Comparison of ENCODE assay signal across 17 cellular contexts in the genomic region with DNA sequence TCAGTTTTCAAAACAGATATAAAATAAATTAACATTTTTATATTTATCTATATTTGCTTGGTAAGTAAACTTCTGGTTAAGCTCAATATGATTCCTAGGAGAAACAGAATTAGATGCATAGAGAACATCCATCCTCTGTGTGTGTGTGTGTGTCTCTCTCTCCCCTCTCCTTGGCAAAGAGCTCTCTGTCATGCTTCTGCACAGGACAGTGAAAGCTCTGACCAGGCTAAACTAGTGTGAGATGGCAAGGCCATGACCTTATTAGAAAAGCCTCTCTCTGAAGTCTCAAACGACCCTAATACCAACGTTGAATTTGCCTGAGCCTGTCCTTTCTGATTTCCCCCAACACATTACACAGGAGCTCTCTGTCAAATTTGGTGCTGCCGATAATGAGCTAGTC.
DNase-seq lines count a peak whose midpoint lies in the region; ATAC-seq and TF ChIP-seq lines count a peak whose summit lies in the region.
"Had no signal": no experiment of that assay in that cellular context is flagged by ENCODE, and none has a peak within 500 bp of the region (broad histone marks: within the 10 kb centered on the region; RNA-seq: fewer than 3 reads in every experiment).

No MANE protein-coding gene starts in this region.

- H3K23ac ChIP-seq in neuronal stem cell (ENCODE audit: low read depth, low read length, poor library complexity), result no peak overlapping the region

- H3K4me1 Mint-ChIP-seq in glutamatergic neuron (ENCODE audit: low read depth, unreplicated experiment), result peaks cover 20% of the 10 kb centered on the region
- H3K4me1 Mint-ChIP-seq: IgD-negative memory B cell had no signal

- H3K27me3 ChIP-seq in SJCRH30, result no peaks in the 10 kb centered on the region
- no peaks in the 10 kb centered on the region for H3K27me3 ChIP-seq in neuronal stem cell (ENCODE audit: control insufficient read depth in 3 of 3, insufficient read depth in 3 of 3, low read depth in 1 of 3, low read length in 3 of 3)
- H3K27me3 ChIP-seq: BLaER1 treated with 17β-estradiol and CSF1 and Interleukin-3, amounts not matched to agents 10 nM and 100 nM had no signal

- H3K4me3 ChIP-seq in SJCRH30 (peak overlapping the region; percentile 33), neuronal stem cell (ENCODE audit: low read length in 2 of 2) (peak overlapping the region in 1 of 2 donors; percentile 5)
- H3K4me3 ChIP-seq: BLaER1 treated with 17β-estradiol and CSF1 and Interleukin-3, amounts not matched to agents 10 nM and 100 nM; SK-N-MC had no signal

- H3K27me3 Mint-ChIP-seq in glutamatergic neuron (ENCODE audit: unreplicated experiment), result no peaks in the 10 kb centered on the region
- H3K27me3 Mint-ChIP-seq: IgD-negative memory B cell had no signal

- H4K91ac ChIP-seq in neuronal stem cell (ENCODE audit: low read depth, low read length, poor library complexity), result no peak overlapping the region

- no peaks in the 10 kb centered on the region for H3K79me1 ChIP-seq in neuronal stem cell (ENCODE audit: low read depth, low read length)

- no peak overlapping the region for H3K4ac ChIP-seq in neuronal stem cell (ENCODE audit: low read length)

- H2BK120ac ChIP-seq in neuronal stem cell (ENCODE audit: low read depth, low read length), result no peak overlapping the region

- no peak overlapping the region for H2BK15ac ChIP-seq in neuronal stem cell (ENCODE audit: low read length)

- no peaks in the 10 kb centered on the region for H3K9me3 Mint-ChIP-seq in glutamatergic neuron (ENCODE audit: unreplicated experiment)

- H3K4me2 ChIP-seq in neuronal stem cell (ENCODE audit: insufficient read depth, low read length, poor library complexity, severe bottlenecking), result no peak overlapping the region
- H3K4me2 ChIP-seq: BLaER1 treated with 17β-estradiol and CSF1 and Interleukin-3, amounts not matched to agents 10 nM and 100 nM had no signal

- no peak overlapping the region for H4K8ac ChIP-seq in neuronal stem cell (ENCODE audit: low read depth, low read length)

- no peak overlapping the region for H3K27ac Mint-ChIP-seq in glutamatergic neuron (ENCODE audit: unreplicated experiment)
- H3K27ac Mint-ChIP-seq: CD8-positive, alpha-beta T cell; IgD-negative memory B cell had no signal

- TF ChIP-seq CTCF in glutamatergic neuron (IDR thresholded peaks at IDR 0.05; ENCODE audit: partially characterized antibody, unreplicated experiment), result no peak

- no peak overlapping the region; the same call in 1 of the 2 replicates for H3K27ac ChIP-seq in SJCRH30
- H3K27ac ChIP-seq in neuronal stem cell (replicated peaks; ENCODE audit: low read length), result no peak overlapping the region
- H3K27ac ChIP-seq: BLaER1 treated with 17β-estradiol and CSF1 and Interleukin-3, amounts not matched to agents 10 nM and 100 nM; SK-N-MC had no signal

- H2AFZ ChIP-seq in neuronal stem cell (ENCODE audit: low read length), result peak overlapping the region; percentile 81

- H3K4me1 ChIP-seq in SJCRH30, result peaks cover 11% of the 10 kb centered on the region
- H3K4me1 ChIP-seq in neuronal stem cell (ENCODE audit: control insufficient read depth in 2 of 2, insufficient read depth in 1 of 2, low read depth in 1 of 2, low read length in 2 of 2), result peaks cover 0 to 3% of the 10 kb centered on the region in 2 donors
- H3K4me1 ChIP-seq: BLaER1 treated with 17β-estradiol and CSF1 and Interleukin-3, amounts not matched to agents 10 nM and 100 nM had no signal

- no peak overlapping the region for H2BK12ac ChIP-seq in neuronal stem cell (ENCODE audit: low read length)

- H3K9me3 ChIP-seq in SJCRH30 (replicated peaks) (no peaks in the 10 kb centered on the region), neuronal stem cell (replicated peaks in 1 of 2; ENCODE audit: control insufficient read depth in 2 of 2, insufficient read depth in 1 of 2, low read depth in 1 of 2, low read length in 2 of 2) (no peaks in the 10 kb centered on the region)
- H3K9me3 ChIP-seq: BLaER1 treated with 17β-estradiol and CSF1 and Interleukin-3, amounts not matched to agents 10 nM and 100 nM had no signal

- no peak overlapping the region for H3K4me3 Mint-ChIP-seq in glutamatergic neuron (ENCODE audit: unreplicated experiment)
- H3K4me3 Mint-ChIP-seq: CD8-positive, alpha-beta T cell; IgD-negative memory B cell had no signal

- WGBS in neuronal stem cell (ENCODE audit: extremely low coverage in 2 of 2, insufficient read length in 2 of 2, insufficient replicate concordance in 1 of 2), 2 donors, result no CpG with 5 or more reads among the region's 3 CpGs

- H3K36me3 ChIP-seq in SJCRH30, result no peaks in the 10 kb centered on the region
- H3K36me3 ChIP-seq in neuronal stem cell (replicated peaks in 1 of 2; ENCODE audit: control insufficient read depth in 2 of 2, insufficient read depth in 2 of 2, low read length in 2 of 2), result no peaks in the 10 kb centered on the region
- H3K36me3 ChIP-seq: BLaER1 treated with 17β-estradiol and CSF1 and Interleukin-3, amounts not matched to agents 10 nM and 100 nM had no signal

- no peak overlapping the region for H3K14ac ChIP-seq in neuronal stem cell (ENCODE audit: low read length)

- H3K36me3 Mint-ChIP-seq in glutamatergic neuron (ENCODE audit: unreplicated experiment), result no peaks in the 10 kb centered on the region
- H3K36me3 Mint-ChIP-seq: CD8-positive, alpha-beta T cell; IgD-negative memory B cell had no signal

- H3K18ac ChIP-seq in neuronal stem cell (ENCODE audit: low read length), result no peak overlapping the region

- no peak overlapping the region for H2AK5ac ChIP-seq in neuronal stem cell (ENCODE audit: low read depth, low read length)

- no peak overlapping the region for H2BK5ac ChIP-seq in neuronal stem cell (ENCODE audit: low read length)

- no peak for ATAC-seq in GM19452 (IDR thresholded peaks at IDR 0.05; ENCODE audit: unreplicated experiment)
- ATAC-seq: CD8-positive, alpha-beta T cell; Right ventricle myocardium inferior had no signal

- DNase-seq in DMS114 treated with DMSO at 0.1 percent for 48 hours (lab: John Stamatoyannopoulos, UW; ENCODE audit: unreplicated experiment), result peak; percentile 100
- DNase-seq in SJCRH30, result peak in 1 of 2 experiments; percentile 28
- peak; percentile 16 for DNase-seq in glutamatergic neuron
- DNase-seq in neuronal stem cell (ENCODE audit: low spot score), result peak; percentile 1
- DNase-seq in activated CD4-positive, alpha-beta T cell treated with anti-CD3 and anti-CD28 coated beads for 4 hours, result no peak
- DNase-seq in GOT3 (lab: John Stamatoyannopoulos, UW), result no peak
- DNase-seq: CD8-positive, alpha-beta T cell; Karpas-422; NCI-H1048; NCI-H1694 treated with DMSO at 0.1 percent for 48 hours; NCI-H510A; NCI-H774 had no signal

- H3K9ac ChIP-seq in neuronal stem cell (ENCODE audit: low read depth, low read length, poor library complexity), result no peak overlapping the region
- H3K9ac ChIP-seq: BLaER1 treated with 17β-estradiol and CSF1 and Interleukin-3, amounts not matched to agents 10 nM and 100 nM had no signal

Comparison
In these comparisons a context has a peak if more than half of its experiments do, and no peak if none do; other contexts are left out.
1. DNase-seq: peak in DMS114 treated with DMSO at 0.1 percent for 48 hours (single experiment), glutamatergic neuron (single experiment) and neuronal stem cell (single experiment); none in activated CD4-positive, alpha-beta T cell treated with anti-CD3 and anti-CD28 coated beads for 4 hours (0 of 2) and GOT3 (single experiment).